In the genomic region with DNA sequence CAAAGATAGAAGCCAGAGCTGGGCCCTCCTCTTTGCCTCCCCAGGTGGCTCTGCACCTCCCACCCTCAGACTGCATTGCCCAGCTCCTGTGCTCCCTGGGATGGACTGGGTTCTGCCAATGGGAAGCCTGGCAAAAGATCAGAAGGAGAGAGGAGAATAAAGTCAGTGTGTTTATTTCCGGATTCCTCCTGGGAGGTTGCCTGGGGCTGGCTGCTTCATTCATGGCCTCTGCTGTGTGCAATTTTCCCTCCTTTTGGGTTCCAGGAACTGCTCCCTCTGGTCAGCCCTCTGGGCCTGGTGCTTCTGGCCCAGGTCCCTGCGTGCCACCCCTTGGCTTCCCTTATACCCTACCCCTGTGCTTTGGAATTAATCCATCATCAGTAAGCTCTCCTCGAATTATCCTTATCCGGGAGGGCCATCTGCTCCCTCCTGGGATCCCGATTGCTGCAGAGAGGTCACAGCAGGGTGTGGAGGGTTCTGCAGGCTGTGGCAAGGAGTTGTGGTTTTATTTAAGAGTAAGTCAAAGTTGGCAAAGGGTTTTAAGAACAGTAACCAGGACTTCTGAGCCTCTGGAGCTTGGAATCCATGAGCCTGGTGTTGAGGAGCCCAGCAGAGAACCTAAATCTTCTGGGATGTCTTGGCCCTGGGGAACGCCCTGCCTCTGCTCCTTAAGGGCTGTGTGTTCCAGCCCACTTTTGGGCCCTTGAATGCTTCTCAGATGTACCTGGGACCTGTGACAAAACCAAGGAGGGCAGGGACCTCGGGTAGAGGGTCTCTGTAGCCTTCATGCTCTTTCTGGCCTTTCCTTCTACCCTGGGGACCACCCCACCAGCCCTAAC, we compare ENCODE assay signal across 9 cellular contexts. TPM values are rescaled to one million over a fixed set of nuclear protein-coding genes. Genes with fewer than 3 reads are reported as not detected.
DNase-seq lines count a peak whose midpoint lies in the region.
"Had no signal": no experiment of that assay in that cellular context is flagged by ENCODE, and none has a peak within 500 bp of the region (broad histone marks: within the 10 kb centered on the region; RNA-seq: fewer than 3 reads in every experiment).

No MANE protein-coding gene starts in this region.

- no peaks in the 10 kb centered on the region for H3K9me3 ChIP-seq in GM23248 (ENCODE audit: low read depth)
- no peaks in the 10 kb centered on the region for H3K9me3 ChIP-seq in skeletal muscle satellite cell (replicated peaks; ENCODE audit: low read length)
- H3K9me3 ChIP-seq: ovary had no signal

- H3K4me2 ChIP-seq in GM23248 (ENCODE audit: unreplicated experiment) (peak overlapping the region; percentile 71), skeletal muscle satellite cell (ENCODE audit: low read length) (peak overlapping the region; percentile 70)

- H2AFZ ChIP-seq in GM23248: peak overlapping the region; percentile 52

- DNase-seq in GM23248 (peak; percentile 74), SW480 (ENCODE audit: low spot score) (peak; percentile 23), fibroblast of the conjunctiva (ENCODE audit: low read depth) (peak; percentile 51), retina (no peak), mucosa of gallbladder (ENCODE audit: low spot score) (no peak), NCI-H748 treated with DMSO at 0.1 percent for 48 hours (lab: John Stamatoyannopoulos, UW) (no peak)
- DNase-seq in activated CD4-positive, CD25-positive, alpha-beta regulatory T cell treated with anti-CD3 and anti-CD28 coated beads, Interleukin-2, amount 50 U/mL, for 72 hours: no peak
- DNase-seq: ovary had no signal

- no peaks in the 10 kb centered on the region for H3K36me3 ChIP-seq in GM23248 (ENCODE audit: low read depth)
- H3K36me3 ChIP-seq in skeletal muscle satellite cell (ENCODE audit: insufficient read depth, low read length): no peaks in the 10 kb centered on the region
- H3K36me3 ChIP-seq: ovary had no signal

- H3K79me2 ChIP-seq in GM23248 (ENCODE audit: insufficient read depth): no peaks in the 10 kb centered on the region

- in situ Hi-C loops in GM23248 (cut with MboI): no loop called here

- no peaks in the 10 kb centered on the region for H4K20me1 ChIP-seq in GM23248 (ENCODE audit: insufficient read depth)

- H3K4me1 ChIP-seq in GM23248 (ENCODE audit: insufficient read depth) (peaks cover 36% of the 10 kb centered on the region), skeletal muscle satellite cell (ENCODE audit: control insufficient read depth, insufficient read depth, low read length) (peaks cover 29% of the 10 kb centered on the region)

- peak overlapping the region; percentile 49 for H3K4me3 ChIP-seq in GM23248
- peak overlapping the region; percentile 45 for H3K4me3 ChIP-seq in skeletal muscle satellite cell (ENCODE audit: low read length)
- H3K4me3 ChIP-seq: ovary had no signal

- peak overlapping the region; percentile 88 for H3K27ac ChIP-seq in GM23248
- H3K27ac ChIP-seq: ovary had no signal

- H3F3A ChIP-seq in GM23248 (ENCODE audit: insufficient read depth): peaks cover 43% of the 10 kb centered on the region

- no peaks in the 10 kb centered on the region for H3K9me2 ChIP-seq in GM23248 (ENCODE audit: insufficient read depth)

- H3K27me3 ChIP-seq in GM23248 (replicated peaks; ENCODE audit: insufficient read depth): no peaks in the 10 kb centered on the region
- H3K27me3 ChIP-seq in skeletal muscle satellite cell (ENCODE audit: control insufficient read depth, insufficient read depth, low read length): no peaks in the 10 kb centered on the region
- H3K27me3 ChIP-seq: ovary had no signal

- H3K9ac ChIP-seq in GM23248 (peak overlapping the region; percentile 69), skeletal muscle satellite cell (ENCODE audit: low read depth, low read length) (peak overlapping the region; percentile 56)

- WGBS in GM23248 (ENCODE audit: low coverage in 1 of 2, low lambda C conversion rate in 2 of 2, missing lambda C conversion rate in 2 of 2), 2 experiments: 13 to 14% methylated on average over 7 of the region's 7 CpGs

RNA-seq across cellular contexts. Expression of a gene that starts 8.2 kb away (rescaled TPM):
- 1,212 and 1,299 TPM in 2 replicates for total RNA-seq in GM23248 (2014; rRNA removed; shearing (Covaris generic))
- 1,457 and 1,484 TPM in 2 replicates for polyA plus RNA-seq in GM23248 (2016; fragmentation: Nextera tagmentation; extraction: Ambion mirVana)
- total RNA-seq in skeletal muscle satellite cell (2012; rRNA removed): 377 and 392 TPM in 2 replicates
- total RNA-seq in mucosa of gallbladder: 264 TPM

RNA-seq across cellular contexts. Expression of a gene that starts 38.1 kb away (rescaled TPM):
- 12.4 and 27.4 TPM in 2 replicates for total RNA-seq in GM23248 (2014; rRNA removed; shearing (Covaris generic))
- polyA plus RNA-seq in GM23248 (2016; fragmentation: Nextera tagmentation; extraction: Ambion mirVana): 11.4 and 11.7 TPM in 2 replicates
- total RNA-seq in skeletal muscle satellite cell (2012; rRNA removed): 6.6 and 8.6 TPM in 2 replicates
- 15.8 TPM for total RNA-seq in mucosa of gallbladder

Comparison
In these comparisons a context has a peak if more than half of its experiments do, and no peak if none do; other contexts are left out.
1. DNase-seq: peak in GM23248 (single experiment), SW480 (single experiment) and fibroblast of the conjunctiva (single experiment); none in retina (single experiment), activated CD4-positive, CD25-positive, alpha-beta regulatory T cell treated with anti-CD3 and anti-CD28 coated beads, Interleukin-2, amount 50 U/mL, for 72 hours (single experiment), mucosa of gallbladder (single experiment) and NCI-H748 treated with DMSO at 0.1 percent for 48 hours (single experiment).